ENCODE assay signal across 11 cellular contexts in genomic region chr19:42601811-42602443, GRCh38. TPM values are rescaled to one million over a fixed set of nuclear protein-coding genes. Genes with fewer than 3 reads are reported as not detected.
DNase-seq lines count a peak whose midpoint lies in the region; ATAC-seq, FAIRE-seq and TF ChIP-seq lines count a peak whose summit lies in the region.
"Had no signal": no experiment of that assay in that cellular context is flagged by ENCODE, and none has a peak within 500 bp of the region (broad histone marks: within the 10 kb centered on the region; RNA-seq: fewer than 3 reads in every experiment).

No MANE protein-coding gene starts in this region.

- no peaks in the 10 kb centered on the region for H3K79me2 ChIP-seq in SK-N-SH (ENCODE audit: insufficient read depth)

- no peaks in the 10 kb centered on the region for H3K36me3 Mint-ChIP-seq in stimulated activated memory B cell treated with anti-CD40 and anti-IgM and Interleukin-4, amounts not matched to agents 10 μg/mL and 1 μg/mL and 100 μg/mL, for 72 hours

- peak; percentile 61 for DNase-seq in AG08395 (ENCODE audit: low spot score)
- peak; percentile 59 for DNase-seq in H54 (ENCODE audit: insufficient read length, low spot score)
- DNase-seq in SK-N-SH: no peak
- DNase-seq in fibroblast of villous mesenchyme (ENCODE audit: low read depth): peak; percentile 29
- DNase-seq in NCI-H524 treated with DMSO at 0.1 percent for 48 hours (lab: John Stamatoyannopoulos, UW): no peak
- no peak for DNase-seq in Peyer's patch
- DNase-seq: GF-D8, NCI-H526 had no signal

- no peak overlapping the region for H2AFZ ChIP-seq in SK-N-SH (ENCODE audit: low read depth)

- H3K27me3 Mint-ChIP-seq in stimulated activated memory B cell treated with anti-CD40 and anti-IgM and Interleukin-4, amounts not matched to agents 10 μg/mL and 1 μg/mL and 100 μg/mL, for 72 hours: peaks cover 77% of the 10 kb centered on the region

- no peaks in the 10 kb centered on the region for H3K27me3 ChIP-seq in SK-N-SH (ENCODE audit: insufficient read depth)
- no peaks in the 10 kb centered on the region for H3K27me3 ChIP-seq in Peyer's patch

- H3K4me3 ChIP-seq in SK-N-SH (ENCODE audit: low read depth in 2 of 2, low read length in 1 of 2): no peak overlapping the region
- H3K4me3 ChIP-seq in fibroblast of villous mesenchyme (ENCODE audit: low read depth, low read length): no peak overlapping the region
- no peak overlapping the region for H3K4me3 ChIP-seq in Peyer's patch
- H3K4me3 ChIP-seq: smooth muscle cell had no signal

- no peak for ATAC-seq in HG03135 (IDR thresholded peaks at IDR 0.05; ENCODE audit: unreplicated experiment)
- no peak for ATAC-seq in stimulated activated memory B cell treated with anti-CD40 and anti-IgM and Interleukin-4, amounts not matched to agents 10 μg/mL and 1 μg/mL and 100 μg/mL, for 72 hours

- no peak for TF ChIP-seq EP300 in SK-N-SH (IDR thresholded peaks at IDR 0.05; ENCODE audit: borderline replicate concordance in 1 of 2, low read depth in 1 of 2, low read length in 1 of 2)

- H3K9me3 ChIP-seq in SK-N-SH (no peaks in the 10 kb centered on the region), Peyer's patch (no peaks in the 10 kb centered on the region)

- no peak overlapping the region for H3K27ac Mint-ChIP-seq in stimulated activated memory B cell treated with anti-CD40 and anti-IgM and Interleukin-4, amounts not matched to agents 10 μg/mL and 1 μg/mL and 100 μg/mL, for 72 hours

- H3K9me3 Mint-ChIP-seq in stimulated activated memory B cell treated with anti-CD40 and anti-IgM and Interleukin-4, amounts not matched to agents 10 μg/mL and 1 μg/mL and 100 μg/mL, for 72 hours: no peaks in the 10 kb centered on the region

- TF ChIP-seq POLR2A in H54 (IDR thresholded peaks at IDR 0.05; ENCODE audit: low read depth, low read length): 0 out of 2 replicates have a peak, but pooled peaks have one; percentile 13
- no peak for TF ChIP-seq POLR2A in Peyer's patch (IDR thresholded peaks at IDR 0.05)

- FAIRE-seq in H54 (lab: Jason Lieb, UNC): no peak

- H3K36me3 ChIP-seq in SK-N-SH (replicated peaks in 1 of 2; ENCODE audit: control insufficient read depth in 1 of 2, insufficient read depth in 2 of 2, low read length in 1 of 2) (no peaks in the 10 kb centered on the region), Peyer's patch (no peaks in the 10 kb centered on the region)

- no peaks in the 10 kb centered on the region for H4K20me1 ChIP-seq in SK-N-SH (ENCODE audit: insufficient read depth)

- no peaks in the 10 kb centered on the region for H3K4me1 Mint-ChIP-seq in stimulated activated memory B cell treated with anti-CD40 and anti-IgM and Interleukin-4, amounts not matched to agents 10 μg/mL and 1 μg/mL and 100 μg/mL, for 72 hours

- 0% methylated on average over 5 of the region's 5 CpGs for WGBS in SK-N-SH (ENCODE audit: low lambda C conversion rate)

- H3K9ac ChIP-seq in SK-N-SH: no peak overlapping the region

- no peak for TF ChIP-seq RAD21 in SK-N-SH (IDR thresholded peaks at IDR 0.05; ENCODE audit: low read length)

- no peaks in the 10 kb centered on the region for H3K4me1 ChIP-seq in SK-N-SH (ENCODE audit: control insufficient read depth in 1 of 2, insufficient read depth in 2 of 2, low read depth in 1 of 2, low read length in 1 of 2)
- no peaks in the 10 kb centered on the region for H3K4me1 ChIP-seq in Peyer's patch

- TF ChIP-seq CTCF in SK-N-SH (IDR thresholded peaks at IDR 0.05) (no peak), fibroblast of villous mesenchyme (IDR thresholded peaks at IDR 0.05; ENCODE audit: insufficient read depth, low read depth, low read length) (no peak), Peyer's patch (IDR thresholded peaks at IDR 0.05) (no peak)

- no peak overlapping the region for H3K4me2 ChIP-seq in SK-N-SH
- H3K4me2 ChIP-seq: smooth muscle cell had no signal

- no peak overlapping the region for H3K4me3 Mint-ChIP-seq in stimulated activated memory B cell treated with anti-CD40 and anti-IgM and Interleukin-4, amounts not matched to agents 10 μg/mL and 1 μg/mL and 100 μg/mL, for 72 hours

- CTCF ChIA-PET in SK-N-SH (lab: Yijun Ruan, JAX): interaction anchor here (0.6 to 1.2 kb wide), 4 partner anchors 11 to 175 kb away, joined by 3 to 6 read pairs (median 3); no protein-coding TSS in a partner anchor

- POLR2A ChIA-PET in SK-N-SH (lab: Yijun Ruan, JAX): no interaction called here

- H3K27ac ChIP-seq in SK-N-SH (ENCODE audit: low read depth in 2 of 2, low read length in 1 of 2) (no peak overlapping the region), Peyer's patch (no peak overlapping the region)

- no peaks in the 10 kb centered on the region for H3K9me2 ChIP-seq in SK-N-SH

- H3F3A ChIP-seq in SK-N-SH (replicated peaks; ENCODE audit: insufficient read depth): no peaks in the 10 kb centered on the region

TF ChIP-seq in SK-N-SH, 30 proteins besides CTCF, POLR2A, EP300 and RAD21:
- TF ChIP-seq FOSL2 (IDR thresholded peaks at IDR 0.05; ENCODE audit: borderline replicate concordance, low read depth): no peak
- TF ChIP-seq GABPA (IDR thresholded peaks at IDR 0.05; ENCODE audit: low read depth): no peak
- no peak for TF ChIP-seq USF2 (IDR thresholded peaks at IDR 0.05; ENCODE audit: borderline replicate concordance, low read depth, low read length)
- TF ChIP-seq REST (IDR thresholded peaks at IDR 0.05; ENCODE audit: low read depth, low read length): peak; percentile 97
- TF ChIP-seq SIN3A (IDR thresholded peaks at IDR 0.05; ENCODE audit: borderline replicate concordance, low read depth, low read length): no peak
- no peak for TF ChIP-seq FOXM1 (IDR thresholded peaks at IDR 0.05; ENCODE audit: low read depth)
- no peak for TF ChIP-seq GATA2 (CRISPR knock-in tag; IDR thresholded peaks at IDR 0.05)

RNA-seq across cellular contexts. Expression of gene CEACAM8, which starts 7.2 kb away (rescaled TPM):
- not detected in 2 replicates for polyA plus RNA-seq in SK-N-SH (2012; rRNA removed)
- not detected in 2 replicates for polyA plus RNA-seq in SK-N-SH (2012; cell fraction: cytosol; rRNA removed)
- polyA plus RNA-seq in SK-N-SH (2012; cell fraction: nucleus; rRNA removed): not detected in 2 replicates
- total RNA-seq in fibroblast of villous mesenchyme: not detected in 2 replicates
- total RNA-seq in Peyer's patch: not detected
- total RNA-seq: smooth muscle cell had no signal
- polyA plus RNA-seq: smooth muscle cell had no signal

Comparison
In these comparisons a context has a peak if more than half of its experiments do, and no peak if none do; other contexts are left out.
1. DNase-seq: peak in AG08395 (single experiment), H54 (single experiment) and fibroblast of villous mesenchyme (single experiment); none in SK-N-SH (single experiment), NCI-H524 treated with DMSO at 0.1 percent for 48 hours (single experiment) and Peyer's patch (0 of 3).